8 cellular contexts compared by ENCODE assay signal in genomic region chr20:53623127-53623453, GRCh38. TPM values are rescaled to one million over a fixed set of nuclear protein-coding genes. Genes with fewer than 3 reads are reported as not detected.
DNase-seq lines count a peak whose midpoint lies in the region; ATAC-seq and TF ChIP-seq lines count a peak whose summit lies in the region.

No MANE protein-coding gene starts in this region.

- H3K4me1 Mint-ChIP-seq in Calu3 (ENCODE audit: low read depth, unreplicated experiment) (peaks cover 44% of the 10 kb centered on the region), osteocyte (ENCODE audit: unreplicated experiment) (peaks cover 35% of the 10 kb centered on the region)

- H3K27me3 Mint-ChIP-seq in Calu3 (ENCODE audit: unreplicated experiment) (no peaks in the 10 kb centered on the region), osteocyte (ENCODE audit: unreplicated experiment) (no peaks in the 10 kb centered on the region)

- H3K9me3 Mint-ChIP-seq in Calu3 (ENCODE audit: low read depth, unreplicated experiment) (no peaks in the 10 kb centered on the region), osteocyte (ENCODE audit: unreplicated experiment) (no peaks in the 10 kb centered on the region)

- intact Hi-C loops in Calu3 (cut with micrococcal nuclease; ENCODE audit: unreplicated experiment), result loop anchor here (1.0 to 5.0 kb wide), 5 partner anchors 19 to 294 kb away; no protein-coding TSS in a partner anchor

- H3K4me3 ChIP-seq in Jurkat, Clone E6-1 (ENCODE audit: low read length), result peak overlapping the region; percentile 44
- peak overlapping the region; percentile 61 for H3K4me3 ChIP-seq in effector memory CD4-positive, alpha-beta T cell (ENCODE audit: insufficient read depth, low read depth, low read length, poor library complexity, severe bottlenecking)

- no peak for TF ChIP-seq CTCF in Calu3 (IDR thresholded peaks at IDR 0.05; ENCODE audit: unreplicated experiment)
- no peak for TF ChIP-seq CTCF in osteocyte (IDR thresholded peaks at IDR 0.05)
- no peak for TF ChIP-seq CTCF in GM20000 (IDR thresholded peaks at IDR 0.05; ENCODE audit: extremely low read depth, missing control alignments)

- H3K9me3 ChIP-seq in effector memory CD4-positive, alpha-beta T cell (ENCODE audit: control insufficient read depth, low read length), result no peaks in the 10 kb centered on the region

- H3K27ac Mint-ChIP-seq in Calu3 (ENCODE audit: unreplicated experiment) (peak overlapping the region; percentile 99), osteocyte (ENCODE audit: unreplicated experiment) (peak overlapping the region; percentile 98)

- DNase-seq in Calu3 (no peak), osteocyte (ENCODE audit: extremely low spot score, unreplicated experiment) (no peak), HT-29 (ENCODE audit: low spot score) (no peak), GM20000 (ENCODE audit: low spot score) (no peak)
- DNase-seq in Jurkat, Clone E6-1 (ENCODE audit: low read depth, low spot score), result no peak
- DNase-seq in effector memory CD4-positive, alpha-beta T cell, result no peak

- peak overlapping the region; percentile 54 for H3K27ac ChIP-seq in effector memory CD4-positive, alpha-beta T cell (ENCODE audit: insufficient read depth, low read length, poor library complexity, severe bottlenecking)

- H3K4me1 ChIP-seq in effector memory CD4-positive, alpha-beta T cell (ENCODE audit: control insufficient read depth, insufficient read depth, low read length, poor library complexity, severe bottlenecking), result peaks cover 28% of the 10 kb centered on the region

- no peak for ATAC-seq in GM18520 (IDR thresholded peaks at IDR 0.05; ENCODE audit: unreplicated experiment)
- ATAC-seq in GM21786 (IDR thresholded peaks at IDR 0.05; ENCODE audit: unreplicated experiment), result no peak

- BruUV-seq in Calu3 (replicated peaks; lab: Mats Ljungman, UMichigan), result TSS peak; percentile 94

- no peaks in the 10 kb centered on the region for H3K36me3 ChIP-seq in effector memory CD4-positive, alpha-beta T cell (ENCODE audit: control insufficient read depth, insufficient read depth, low read length)

- CTCF ChIA-PET in Calu3 (lab: Charles Lee), result interaction anchor here (0.5 to 3.0 kb wide), 7 partner anchors 20 to 317 kb away, joined by 3 to 15 read pairs (median 8); no protein-coding TSS in a partner anchor

- H3K36me3 Mint-ChIP-seq in Calu3 (ENCODE audit: insufficient read depth, unreplicated experiment) (peaks cover 26% of the 10 kb centered on the region), osteocyte (ENCODE audit: unreplicated experiment) (no peaks in the 10 kb centered on the region)

- H3K4me3 Mint-ChIP-seq in Calu3 (ENCODE audit: low read depth, unreplicated experiment) (peak overlapping the region; percentile 67), osteocyte (ENCODE audit: unreplicated experiment) (peak overlapping the region; percentile 70)

- H3K27me3 ChIP-seq in effector memory CD4-positive, alpha-beta T cell (replicated peaks; ENCODE audit: control insufficient read depth, insufficient read depth, low read length, poor library complexity, severe bottlenecking), result no peaks in the 10 kb centered on the region

RNA-seq across cellular contexts. Expression of gene ZNF217, which starts 29.5 kb away (rescaled TPM):
- total RNA-seq in Calu3 (2022), result 87.3 and 95.6 TPM in 2 replicates
- polyA plus RNA-seq in Jurkat, Clone E6-1 (2012; ENCODE audit: insufficient read depth, insufficient read length), result 20.9 TPM
- 44.3 and 47.2 TPM in 2 replicates for total RNA-seq in osteocyte
- total RNA-seq in HT-29 (2014; rRNA removed; shearing (Covaris generic)), result 16.9 and 19.2 TPM in 2 replicates
